Comparison of ENCODE assay signal across 27 cellular contexts in the genomic region with DNA sequence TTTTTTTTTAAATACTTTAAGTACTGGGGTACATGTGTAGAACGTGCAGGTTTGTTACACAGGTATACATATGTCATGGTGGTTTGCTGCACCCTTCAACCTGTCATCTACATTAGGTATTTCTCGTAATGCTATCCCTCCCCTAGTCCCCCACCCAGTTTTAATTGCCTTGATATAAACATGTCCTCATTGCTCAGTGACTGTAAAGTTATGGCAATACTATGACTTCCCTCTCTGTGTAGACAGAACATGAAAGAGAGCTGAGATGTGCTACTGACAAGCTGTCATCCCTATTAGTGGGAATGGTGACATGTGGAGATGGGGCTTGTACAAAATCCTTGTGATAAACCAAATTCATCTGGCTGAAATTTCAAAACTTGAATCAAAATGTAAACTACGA.
"Had no signal": no experiment of that assay in that cellular context is flagged by ENCODE, and none has a peak within 500 bp of the region (broad histone marks: within the 10 kb centered on the region; RNA-seq: fewer than 3 reads in every experiment).

No MANE protein-coding gene starts in this region.

- H2AFZ ChIP-seq: neural progenitor cell, parathyroid adenoma had no signal

- H3K4me1 ChIP-seq: neural progenitor cell, right lobe of liver, tibial nerve, vagina had no signal

- H3K27me3 ChIP-seq: neural progenitor cell, ovary, right lobe of liver, sigmoid colon, stomach, thyroid gland, tibial nerve, upper lobe of left lung, vagina had no signal

- H3K36me3 ChIP-seq: neural progenitor cell, ovary, right lobe of liver, sigmoid colon, stomach, thoracic aorta, thyroid gland, tibial nerve, upper lobe of left lung, vagina had no signal

- DNase-seq: nephron progenitor cell; occipital lobe; ovary; posterior cingulate gyrus; psoas muscle; right cardiac atrium; right lobe of liver; sigmoid colon; small intestine; stimulated activated CD4-positive, alpha-beta T cell treated with anti-CD3 and anti-CD28 coated beads, Interleukin-15, amount 100 ng/mL, for 24 hours; stimulated activated CD4-positive, alpha-beta T cell treated with anti-CD3 and anti-CD28 coated beads, Interleukin-2, amount 100 ng/mL, for 24 hours; stimulated activated CD4-positive, alpha-beta T cell treated with anti-CD3 and anti-CD28 coated beads, Interleukin-2, amount 100 ng/mL, for 48 hours; stimulated activated CD4-positive, alpha-beta T cell treated with anti-CD3 and anti-CD28 coated beads, Interleukin-4, amount 100 ng/mL, for 24 hours; stimulated activated naive B cell treated with anti-CD40 and anti-IgM and Interleukin-4, amounts not matched to agents 10 μg/mL and 1 μg/mL and 100 μg/mL, for 72 hours; stimulated activated naive CD4-positive, alpha-beta T cell treated with Interleukin-2 at 50 U/mL for 16 hours; stomach; thyroid gland; trophoblast cell; upper lobe of left lung had no signal

- H3K9ac ChIP-seq: neural progenitor cell, parathyroid adenoma had no signal

- H3K27ac ChIP-seq: neural progenitor cell, ovary, parathyroid adenoma, psoas muscle, right lobe of liver, sigmoid colon, stomach, thoracic aorta, thyroid gland, tibial nerve, upper lobe of left lung, vagina had no signal

- H3K9me3 ChIP-seq: ovary, psoas muscle, right lobe of liver, sigmoid colon, stomach, thoracic aorta, thyroid gland, tibial nerve, upper lobe of left lung, vagina had no signal

- H3K4me2 ChIP-seq: neural progenitor cell had no signal

- ATAC-seq: natural killer cell treated with Interleukin-12 subunit alpha and Interleukin-12 subunit beta and Interleukin-15 and Interleukin-18, amount 100 ng/mL, for 72 hours; psoas muscle; right cardiac atrium; right lobe of liver; stimulated activated effector memory CD8-positive, alpha-beta T cell treated with anti-CD3 and anti-CD28 coated beads, Interleukin-12 subunit alpha, Interleukin-12 subunit beta, amount 100 ng/mL, for 72 hours; stimulated activated naive B cell treated with anti-CD40 and anti-IgM and Interleukin-4, amounts not matched to agents 10 μg/mL and 1 μg/mL and 100 μg/mL, for 72 hours had no signal

- FAIRE-seq: small intestine, urothelium cell line had no signal

- H3K4me3 ChIP-seq: neural progenitor cell, ovary, psoas muscle, right lobe of liver, sigmoid colon, stomach, thoracic aorta, thyroid gland, tibial nerve, upper lobe of left lung, vagina had no signal

- H3K79me2 ChIP-seq: parathyroid adenoma had no signal
